In the genomic region with DNA sequence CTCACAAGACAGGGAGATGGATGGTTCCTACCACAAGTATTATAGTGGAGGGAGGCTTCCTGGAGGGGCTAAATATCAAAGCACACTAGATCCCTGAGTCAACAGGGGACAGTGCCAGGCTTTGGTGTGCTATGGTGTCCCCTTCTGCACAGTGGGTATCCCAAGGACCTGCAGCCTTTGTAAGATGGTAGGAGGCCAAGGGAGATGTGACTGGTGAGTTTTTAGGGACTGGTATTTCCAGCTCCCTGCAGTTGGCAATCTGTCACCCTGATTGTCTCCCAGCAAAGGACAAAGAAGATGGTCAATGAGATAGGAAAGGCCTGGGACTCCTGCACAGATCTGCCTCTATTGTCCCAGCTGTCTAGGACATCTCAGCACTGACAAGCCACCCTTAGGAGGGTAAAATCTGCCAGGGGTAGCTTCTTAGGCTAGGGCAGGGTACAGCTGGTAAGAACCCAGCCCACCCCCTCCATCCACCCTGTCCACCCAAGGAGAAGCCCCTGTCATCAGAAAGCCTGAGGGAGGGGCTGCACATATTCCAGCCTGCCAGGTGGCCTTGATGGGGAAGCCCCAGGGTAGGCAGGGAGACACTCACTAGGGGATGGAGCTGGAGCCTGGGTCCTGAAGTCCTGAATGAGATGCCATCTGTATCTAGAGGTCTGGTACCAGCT, we compare ENCODE assay signal across 14 cellular contexts. TPM values are rescaled to one million over a fixed set of nuclear protein-coding genes. Genes with fewer than 3 reads are reported as not detected.
A peak's percentile ranks its signal among the peaks of the same experiment; 100 is the strongest.
DNase-seq lines count a peak whose midpoint lies in the region; ATAC-seq, FAIRE-seq and TF ChIP-seq lines count a peak whose summit lies in the region.
"Had no signal": no experiment of that assay in that cellular context is flagged by ENCODE, and none has a peak within 500 bp of the region (broad histone marks: within the 10 kb centered on the region; RNA-seq: fewer than 3 reads in every experiment).

No MANE protein-coding gene starts in this region.

- DNase-seq in DMS53 (lab: John Stamatoyannopoulos, UW) = peak; percentile 41
- no peak for DNase-seq in DMS53 treated with DMSO at 0.1 percent for 48 hours (lab: John Stamatoyannopoulos, UW; ENCODE audit: unreplicated experiment)
- no peak for DNase-seq in GM23338 (ENCODE audit: low spot score)
- no peak for DNase-seq in activated naive CD8-positive, alpha-beta T cell treated with anti-CD3 and anti-CD28 coated beads, Interleukin-2, amount 10 ng/mL, durations not matched to agents 7 days and 5 days
- DNase-seq in natural killer cell = no peak
- DNase-seq in pancreas = no peak
- DNase-seq: esophagus squamous epithelium had no signal

- H3K79me2 ChIP-seq in GM23338 (replicated peaks; ENCODE audit: insufficient read depth) = no peaks in the 10 kb centered on the region

- H3K4me1 ChIP-seq in GM23338 (ENCODE audit: insufficient read depth) (peaks cover 7% of the 10 kb centered on the region; the same call in 1 of the 2 replicates), pancreas (peaks cover 0 to 5% (median 0%) of the 10 kb centered on the region in 3 donors)

- peaks cover 5% of the 10 kb centered on the region for H3K4me1 Mint-ChIP-seq in GM23338
- H3K4me1 Mint-ChIP-seq in activated naive CD8-positive, alpha-beta T cell treated with anti-CD3 and anti-CD28 coated beads, Interleukin-2, amount 10 ng/mL, durations not matched to agents 7 days and 5 days = peaks cover 19% of the 10 kb centered on the region
- peaks cover 6 to 13% of the 10 kb centered on the region in 2 donors for H3K4me1 Mint-ChIP-seq in natural killer cell

- H3K36me3 ChIP-seq in GM23338 (ENCODE audit: insufficient read depth) (no peaks in the 10 kb centered on the region), pancreas (no peaks in the 10 kb centered on the region)
- H3K36me3 ChIP-seq: esophagus squamous epithelium, left lung, thoracic aorta had no signal

- ATAC-seq in GM23338 (no peak), natural killer cell (no peak), pancreas (no peak), HG02763 (IDR thresholded peaks at IDR 0.05; ENCODE audit: unreplicated experiment) (no peak), SK-N-SH treated with all-trans-retinoic acid at 6 μM for 48 hours (no peak)
- ATAC-seq in activated naive CD8-positive, alpha-beta T cell treated with anti-CD3 and anti-CD28 coated beads, Interleukin-2, amount 10 ng/mL, durations not matched to agents 7 days and 5 days (ENCODE audit: low read depth) = no peak

- H3K27ac Mint-ChIP-seq in GM23338 (no peak overlapping the region), natural killer cell (no peak overlapping the region)
- peak overlapping the region; percentile 76 for H3K27ac Mint-ChIP-seq in activated naive CD8-positive, alpha-beta T cell treated with anti-CD3 and anti-CD28 coated beads, Interleukin-2, amount 10 ng/mL, durations not matched to agents 7 days and 5 days

- no peak for FAIRE-seq in pancreas (lab: Jason Lieb, UNC)

- H3K9me3 Mint-ChIP-seq in GM23338 = peaks cover 10% of the 10 kb centered on the region
- H3K9me3 Mint-ChIP-seq in activated naive CD8-positive, alpha-beta T cell treated with anti-CD3 and anti-CD28 coated beads, Interleukin-2, amount 10 ng/mL, durations not matched to agents 7 days and 5 days = no peaks in the 10 kb centered on the region
- H3K9me3 Mint-ChIP-seq in natural killer cell = no peaks in the 10 kb centered on the region

- peak overlapping the region; percentile 65 for H3K4me3 Mint-ChIP-seq in GM23338
- H3K4me3 Mint-ChIP-seq in activated naive CD8-positive, alpha-beta T cell treated with anti-CD3 and anti-CD28 coated beads, Interleukin-2, amount 10 ng/mL, durations not matched to agents 7 days and 5 days = peak overlapping the region; percentile 79
- peak overlapping the region; percentile 83 for H3K4me3 Mint-ChIP-seq in natural killer cell

- H2AFZ ChIP-seq in GM23338 = no peak overlapping the region

- no peak for TF ChIP-seq CTCF in GM23338 (conservative IDR thresholded peaks at IDR 0.05; ENCODE audit: low read depth in 2 of 2)
- TF ChIP-seq CTCF in natural killer cell (IDR thresholded peaks at IDR 0.05) = no peak
- TF ChIP-seq CTCF in pancreas (IDR thresholded peaks at IDR 0.05) = no peak

- H3K36me3 Mint-ChIP-seq in GM23338 (ENCODE audit: low read depth) = peaks cover 3% of the 10 kb centered on the region; the same call in 2 of the 3 replicates
- H3K36me3 Mint-ChIP-seq in activated naive CD8-positive, alpha-beta T cell treated with anti-CD3 and anti-CD28 coated beads, Interleukin-2, amount 10 ng/mL, durations not matched to agents 7 days and 5 days = no peaks in the 10 kb centered on the region
- H3K36me3 Mint-ChIP-seq in natural killer cell = no peaks in the 10 kb centered on the region

- H3K4me3 ChIP-seq in GM23338 (peak overlapping the region; percentile 67; the same call in 1 of the 2 replicates), pancreas (no peak overlapping the region)

- H3K27me3 ChIP-seq in GM23338 (ENCODE audit: insufficient read depth) = peaks cover 33% of the 10 kb centered on the region
- no peaks in the 10 kb centered on the region for H3K27me3 ChIP-seq in pancreas

- no peaks in the 10 kb centered on the region for H3K9me3 ChIP-seq in pancreas
- H3K9me3 ChIP-seq: esophagus squamous epithelium, left lung, thoracic aorta had no signal

- 0 out of 2 replicates have a peak, but pooled peaks cover 5% of the 10 kb centered on the region for H3K9me2 ChIP-seq in GM23338 (ENCODE audit: insufficient read depth)

- H4K20me1 ChIP-seq in GM23338 (replicated peaks; ENCODE audit: insufficient read depth) = no peaks in the 10 kb centered on the region

- H3K27me3 Mint-ChIP-seq in GM23338 (ENCODE audit: insufficient read depth, low read depth, poor library complexity) (peaks cover 25% of the 10 kb centered on the region), natural killer cell (ENCODE audit: low read depth in 2 of 2) (peaks cover 7 to 8% of the 10 kb centered on the region in 2 donors)
- peaks cover 4% of the 10 kb centered on the region for H3K27me3 Mint-ChIP-seq in activated naive CD8-positive, alpha-beta T cell treated with anti-CD3 and anti-CD28 coated beads, Interleukin-2, amount 10 ng/mL, durations not matched to agents 7 days and 5 days

- intact Hi-C loops in natural killer cell (cut with micrococcal nuclease) = no loop called here
- intact Hi-C loops in pancreas (cut with DNase I) = no loop called here

- H3F3A ChIP-seq in GM23338 (replicated peaks; ENCODE audit: low read depth) = no peaks in the 10 kb centered on the region

- POLR2A ChIA-PET in activated naive CD8-positive, alpha-beta T cell treated with anti-CD3 and anti-CD28 coated beads, Interleukin-2, amount 10 ng/mL, durations not matched to agents 7 days and 5 days (lab: Charles Lee) = interaction anchor here (1.1 to 1.8 kb wide), 4 partner anchors 15 to 65 kb away, joined by 3 to 5 read pairs (median 4); partner anchors contain the start of gene EDC3

- H3K4me2 ChIP-seq in GM23338 = peak overlapping the region; percentile 72

- H3K27ac ChIP-seq in GM23338 (ENCODE audit: low read depth) (no peak overlapping the region), pancreas (no peak overlapping the region)
- H3K27ac ChIP-seq: thoracic aorta had no signal

TF ChIP-seq in GM23338, 12 proteins besides CTCF, POLR2A, EP300 and RAD21 (continues in another document):
- TF ChIP-seq ZNF331 (CRISPR knock-in tag; IDR thresholded peaks at IDR 0.05; ENCODE audit: low read depth) = no peak

TF ChIP-seq in SK-N-SH treated with all-trans-retinoic acid at 6 μM for 48 hours, 23 proteins besides CTCF, POLR2A, EP300 and RAD21 (continues in another document):
- TF ChIP-seq ARNTL (CRISPR knock-in tag; IDR thresholded peaks at IDR 0.05; ENCODE audit: borderline replicate concordance, low read depth) (no peak), CSDC2 (CRISPR knock-in tag; IDR thresholded peaks at IDR 0.05) (no peak), ISL1 (CRISPR knock-in tag; IDR thresholded peaks at IDR 0.05) (no peak)

RNA-seq across cellular contexts. Expression of gene CYP1A1, which starts 0.6 kb away (rescaled TPM):
- 0.50 and 1.4 TPM in 2 replicates for total RNA-seq in GM23338 (2014; rRNA removed; shearing (Covaris generic))
- 0.16 and 0.21 TPM in 2 replicates for polyA plus RNA-seq in GM23338 (2016; fragmentation: Nextera tagmentation; extraction: Ambion mirVana)
- 10 to 100 TPM; 12.0 to 12.4 TPM for total RNA-seq in activated naive CD8-positive, alpha-beta T cell treated with anti-CD3 and anti-CD28 coated beads, Interleukin-2, amount 10 ng/mL, durations not matched to agents 7 days and 5 days
- total RNA-seq in natural killer cell = under 1 TPM in 1 of 3 donors, not detected in 2; 0.33 TPM
- total RNA-seq in pancreas = under 1 TPM in 3 of 6 donors, not detected in 3; 0.12 to 0.28 (median 0.14) TPM
- polyA plus RNA-seq in pancreas = 1 to 10 TPM in 1 of 2 donors, under 1 TPM in 1; 0.19 to 1.1 TPM
- total RNA-seq: left lung had no signal

RNA-seq across cellular contexts. Expression of gene CYP1A2, which starts 23.9 kb away (rescaled TPM):
- total RNA-seq in GM23338 (2014; rRNA removed; shearing (Covaris generic)) = not detected in 2 replicates
- polyA plus RNA-seq in GM23338 (2016; fragmentation: Nextera tagmentation; extraction: Ambion mirVana) (not detected in 2 replicates), pancreas (not detected)
- total RNA-seq in activated naive CD8-positive, alpha-beta T cell treated with anti-CD3 and anti-CD28 coated beads, Interleukin-2, amount 10 ng/mL, durations not matched to agents 7 days and 5 days = not detected
- total RNA-seq in natural killer cell (not detected), pancreas (under 1 TPM in 1 of 6 donors, not detected in 5; 0.06 TPM)
- total RNA-seq: A172, esophagus squamous epithelium, OCI-LY7, smooth muscle cell, thoracic aorta had no signal
- polyA plus RNA-seq: smooth muscle cell had no signal

RNA-seq across cellular contexts. Expression of gene EDC3, which starts 28.9 kb away (rescaled TPM):
- 26.4 and 26.5 TPM in 2 replicates for total RNA-seq in GM23338 (2014; rRNA removed; shearing (Covaris generic))
- polyA plus RNA-seq in GM23338 (2016; fragmentation: Nextera tagmentation; extraction: Ambion mirVana) = 13.6 and 13.8 TPM in 2 replicates
- 10 to 100 TPM; 46.7 to 47.0 TPM for total RNA-seq in activated naive CD8-positive, alpha-beta T cell treated with anti-CD3 and anti-CD28 coated beads, Interleukin-2, amount 10 ng/mL, durations not matched to agents 7 days and 5 days
- 10 to 100 TPM; 22.4 to 39.2 (median 32.6) TPM for total RNA-seq in natural killer cell
- 10 to 100 TPM in 4 of 6 donors, 1 to 10 TPM in 2; 7.6 to 19.5 (median 11.5) TPM for total RNA-seq in pancreas
- polyA plus RNA-seq in pancreas = 10 to 100 TPM in 1 of 2 donors, 1 to 10 TPM in 1; 9.7 to 12.3 TPM

RNA-seq across cellular contexts. Expression of gene CSK, which starts 57.2 kb away (rescaled TPM):
- total RNA-seq in GM23338 (2014; rRNA removed; shearing (Covaris generic)) = 27.5 and 29.9 TPM in 2 replicates
- 13.6 and 16.5 TPM in 2 replicates for polyA plus RNA-seq in GM23338 (2016; fragmentation: Nextera tagmentation; extraction: Ambion mirVana)
- 100 to 1,000 TPM; 269 to 281 TPM for total RNA-seq in activated naive CD8-positive, alpha-beta T cell treated with anti-CD3 and anti-CD28 coated beads, Interleukin-2, amount 10 ng/mL, durations not matched to agents 7 days and 5 days
- 100 to 1,000 TPM; 282 to 334 (median 287) TPM for total RNA-seq in natural killer cell
- total RNA-seq in pancreas = 10 to 100 TPM in 5 of 6 donors, 1 to 10 TPM in 1; 8.5 to 35.1 (median 14.1) TPM
- 10 to 100 TPM; 18.1 to 22.3 TPM for polyA plus RNA-seq in pancreas
